In genomic region chr17:61335845-61336655, GRCh38 we compare ENCODE assay signal across 8 cellular contexts.
A peak's percentile ranks its signal among the peaks of the same experiment; 100 is the strongest.
DNase-seq lines count a peak whose midpoint lies in the region; TF ChIP-seq lines count a peak whose summit lies in the region.

No MANE protein-coding gene starts in this region.

- peak; percentile 59 for TF ChIP-seq RAD21 in liver (IDR thresholded peaks at IDR 0.05)

- peaks cover 3 to 21% (median 14%) of the 10 kb centered on the region in 4 donors for H3K4me1 ChIP-seq in liver (ENCODE audit: control insufficient read depth in 4 of 4, insufficient read depth in 4 of 4, low read length in 3 of 4)

- H3K9me3 ChIP-seq in AG04450 (ENCODE audit: control insufficient read depth, insufficient read depth, low read length) (no peaks in the 10 kb centered on the region), liver (ENCODE audit: control insufficient read depth in 4 of 4, low read length in 3 of 4) (no peaks in the 10 kb centered on the region)

- CTCF ChIA-PET in AG04450 (lab: Charles Lee), result interaction anchor here (0.8 to 1.5 kb wide), 2 partner anchors 22 to 28 kb away, joined by 3 to 5 read pairs; no protein-coding TSS in a partner anchor

- H3K27me3 ChIP-seq in AG04450 (ENCODE audit: control insufficient read depth, insufficient read depth, low read length), result no peaks in the 10 kb centered on the region
- H3K27me3 ChIP-seq in liver (ENCODE audit: control insufficient read depth in 4 of 4, insufficient read depth in 4 of 4, low read length in 3 of 4), result peaks cover 0 to 4% (median 0%) of the 10 kb centered on the region in 4 donors

- WGBS in liver, result 32% methylated on average over 16 of the region's 16 CpGs

- POLR2A ChIA-PET in AG04450 (lab: Yijun Ruan, JAX), result interaction anchor here (0.6 kb wide), 3 partner anchors 28 to 61 kb away, joined by 3 read pairs; no protein-coding TSS in a partner anchor

- in situ Hi-C loops in astrocyte of the cerebellum (cut with HindIII; ENCODE audit: low sequenced_read_pairs), result no loop called here
- in situ Hi-C loops in G401 (cut with HindIII; ENCODE audit: low sequenced_read_pairs), result no loop called here

- no peak overlapping the region for H3K9ac ChIP-seq in liver (ENCODE audit: low read depth in 1 of 2, low read length in 2 of 2)

- TF ChIP-seq CTCF in AG04450 (IDR thresholded peaks at IDR 0.05; ENCODE audit: low read depth, low read length) (no peak), astrocyte of the cerebellum (IDR thresholded peaks at IDR 0.05; ENCODE audit: low read depth, low read length, missing control alignments) (no peak), liver (IDR thresholded peaks at IDR 0.05; ENCODE audit: low read depth, low read length, missing input control) (no peak)

- no peak for DNase-seq in AG04450 (ENCODE audit: low read depth, low spot score)
- DNase-seq in NCI-H2029 treated with DMSO at 0.1 percent for 48 hours (lab: John Stamatoyannopoulos, UW), result peak; percentile 84
- peak; percentile 71 for DNase-seq in astrocyte of the cerebellum (ENCODE audit: low read depth)
- DNase-seq in caudate nucleus (lab: John Stamatoyannopoulos, UW), result no peak
- DNase-seq in stimulated activated CD4-positive, alpha-beta T cell treated with anti-CD3 and anti-CD28 coated beads, Interleukin-15, amount 100 ng/mL, for 24 hours, result no peak
- DNase-seq in G401 (ENCODE audit: low spot score), result no peak
- DNase-seq in ureter (ENCODE audit: low spot score), result no peak

- H3K4me3 ChIP-seq in AG04450 (ENCODE audit: low read depth, low read length) (no peak overlapping the region), astrocyte of the cerebellum (ENCODE audit: low read depth, low read length) (no peak overlapping the region), liver (ENCODE audit: low read depth in 1 of 3, low read length in 3 of 3) (no peak overlapping the region)

- no peaks in the 10 kb centered on the region for H3K36me3 ChIP-seq in liver (ENCODE audit: control insufficient read depth in 4 of 4, insufficient read depth in 3 of 4, low read depth in 1 of 4, low read length in 3 of 4)

- H3K27ac ChIP-seq in AG04450 (ENCODE audit: low read depth, low read length) (peak overlapping the region; percentile 68), liver (ENCODE audit: low read depth in 1 of 2, low read length in 2 of 2) (peak overlapping the region in 1 of 2 donors; percentile 10), caudate nucleus (ENCODE audit: low read depth, low read length) (no peak overlapping the region)

TF ChIP-seq in liver, 16 proteins besides CTCF, POLR2A, EP300 and RAD21:
- TF ChIP-seq JUND (IDR thresholded peaks at IDR 0.05), result peak; percentile 38 to 43
- TF ChIP-seq, protein P1, sequence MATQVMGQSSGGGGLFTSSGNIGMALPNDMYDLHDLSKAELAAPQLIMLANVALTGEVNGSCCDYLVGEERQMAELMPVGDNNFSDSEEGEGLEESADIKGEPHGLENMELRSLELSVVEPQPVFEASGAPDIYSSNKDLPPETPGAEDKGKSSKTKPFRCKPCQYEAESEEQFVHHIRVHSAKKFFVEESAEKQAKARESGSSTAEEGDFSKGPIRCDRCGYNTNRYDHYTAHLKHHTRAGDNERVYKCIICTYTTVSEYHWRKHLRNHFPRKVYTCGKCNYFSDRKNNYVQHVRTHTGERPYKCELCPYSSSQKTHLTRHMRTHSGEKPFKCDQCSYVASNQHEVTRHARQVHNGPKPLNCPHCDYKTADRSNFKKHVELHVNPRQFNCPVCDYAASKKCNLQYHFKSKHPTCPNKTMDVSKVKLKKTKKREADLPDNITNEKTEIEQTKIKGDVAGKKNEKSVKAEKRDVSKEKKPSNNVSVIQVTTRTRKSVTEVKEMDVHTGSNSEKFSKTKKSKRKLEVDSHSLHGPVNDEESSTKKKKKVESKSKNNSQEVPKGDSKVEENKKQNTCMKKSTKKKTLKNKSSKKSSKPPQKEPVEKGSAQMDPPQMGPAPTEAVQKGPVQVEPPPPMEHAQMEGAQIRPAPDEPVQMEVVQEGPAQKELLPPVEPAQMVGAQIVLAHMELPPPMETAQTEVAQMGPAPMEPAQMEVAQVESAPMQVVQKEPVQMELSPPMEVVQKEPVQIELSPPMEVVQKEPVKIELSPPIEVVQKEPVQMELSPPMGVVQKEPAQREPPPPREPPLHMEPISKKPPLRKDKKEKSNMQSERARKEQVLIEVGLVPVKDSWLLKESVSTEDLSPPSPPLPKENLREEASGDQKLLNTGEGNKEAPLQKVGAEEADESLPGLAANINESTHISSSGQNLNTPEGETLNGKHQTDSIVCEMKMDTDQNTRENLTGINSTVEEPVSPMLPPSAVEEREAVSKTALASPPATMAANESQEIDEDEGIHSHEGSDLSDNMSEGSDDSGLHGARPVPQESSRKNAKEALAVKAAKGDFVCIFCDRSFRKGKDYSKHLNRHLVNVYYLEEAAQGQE (IDR thresholded peaks at IDR 0.05), result peak; percentile 68
- TF ChIP-seq HNF4G (IDR thresholded peaks at IDR 0.05), result peak; percentile 81
- no peak for TF ChIP-seq MAX (IDR thresholded peaks at IDR 0.05)
- TF ChIP-seq, protein P2, sequence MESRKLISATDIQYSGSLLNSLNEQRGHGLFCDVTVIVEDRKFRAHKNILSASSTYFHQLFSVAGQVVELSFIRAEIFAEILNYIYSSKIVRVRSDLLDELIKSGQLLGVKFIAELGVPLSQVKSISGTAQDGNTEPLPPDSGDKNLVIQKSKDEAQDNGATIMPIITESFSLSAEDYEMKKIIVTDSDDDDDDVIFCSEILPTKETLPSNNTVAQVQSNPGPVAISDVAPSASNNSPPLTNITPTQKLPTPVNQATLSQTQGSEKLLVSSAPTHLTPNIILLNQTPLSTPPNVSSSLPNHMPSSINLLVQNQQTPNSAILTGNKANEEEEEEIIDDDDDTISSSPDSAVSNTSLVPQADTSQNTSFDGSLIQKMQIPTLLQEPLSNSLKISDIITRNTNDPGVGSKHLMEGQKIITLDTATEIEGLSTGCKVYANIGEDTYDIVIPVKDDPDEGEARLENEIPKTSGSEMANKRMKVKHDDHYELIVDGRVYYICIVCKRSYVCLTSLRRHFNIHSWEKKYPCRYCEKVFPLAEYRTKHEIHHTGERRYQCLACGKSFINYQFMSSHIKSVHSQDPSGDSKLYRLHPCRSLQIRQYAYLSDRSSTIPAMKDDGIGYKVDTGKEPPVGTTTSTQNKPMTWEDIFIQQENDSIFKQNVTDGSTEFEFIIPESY (IDR thresholded peaks at IDR 0.05), result no peak
- TF ChIP-seq EGR1 (IDR thresholded peaks at IDR 0.05; ENCODE audit: low read depth in 2 of 2), result peak in 1 of 2 donors; percentile 50
- peak in 1 of 2 donors; percentile 35 for TF ChIP-seq GABPA (IDR thresholded peaks at IDR 0.05 in 1 of 2, conservative IDR thresholded peaks at IDR 0.05 in 1 of 2)
- TF ChIP-seq, protein P3, sequence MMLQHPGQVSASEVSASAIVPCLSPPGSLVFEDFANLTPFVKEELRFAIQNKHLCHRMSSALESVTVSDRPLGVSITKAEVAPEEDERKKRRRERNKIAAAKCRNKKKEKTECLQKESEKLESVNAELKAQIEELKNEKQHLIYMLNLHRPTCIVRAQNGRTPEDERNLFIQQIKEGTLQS (IDR thresholded peaks at IDR 0.05), result peak; percentile 29
- peak; percentile 59 for TF ChIP-seq SP1 (IDR thresholded peaks at IDR 0.05)
- peak; percentile 71 for TF ChIP-seq YY1 (IDR thresholded peaks at IDR 0.05)
- TF ChIP-seq FOXA1 (IDR thresholded peaks at IDR 0.05), result peak; percentile 99
- TF ChIP-seq TAF1 (conservative IDR thresholded peaks at IDR 0.05), result no peak
- TF ChIP-seq FOXA2 (IDR thresholded peaks at IDR 0.05), result peak; percentile 99
- TF ChIP-seq NR2F2 (IDR thresholded peaks at IDR 0.05), result no peak
- peak; percentile 59 to 83 for TF ChIP-seq RXRA (IDR thresholded peaks at IDR 0.05)
- peak; percentile 91 to 92 for TF ChIP-seq HNF4A (conservative IDR thresholded peaks at IDR 0.05)

Comparison
In these comparisons a context has a peak if more than half of its experiments do, and no peak if none do; other contexts are left out.
1. DNase-seq: peak in NCI-H2029 treated with DMSO at 0.1 percent for 48 hours (single experiment) and astrocyte of the cerebellum (single experiment); none in AG04450 (single experiment), caudate nucleus (0 of 61), stimulated activated CD4-positive, alpha-beta T cell treated with anti-CD3 and anti-CD28 coated beads, Interleukin-15, amount 100 ng/mL, for 24 hours (single experiment), G401 (single experiment) and ureter (single experiment).